Comparison of ENCODE assay signal across 15 cellular contexts in the genomic region with DNA sequence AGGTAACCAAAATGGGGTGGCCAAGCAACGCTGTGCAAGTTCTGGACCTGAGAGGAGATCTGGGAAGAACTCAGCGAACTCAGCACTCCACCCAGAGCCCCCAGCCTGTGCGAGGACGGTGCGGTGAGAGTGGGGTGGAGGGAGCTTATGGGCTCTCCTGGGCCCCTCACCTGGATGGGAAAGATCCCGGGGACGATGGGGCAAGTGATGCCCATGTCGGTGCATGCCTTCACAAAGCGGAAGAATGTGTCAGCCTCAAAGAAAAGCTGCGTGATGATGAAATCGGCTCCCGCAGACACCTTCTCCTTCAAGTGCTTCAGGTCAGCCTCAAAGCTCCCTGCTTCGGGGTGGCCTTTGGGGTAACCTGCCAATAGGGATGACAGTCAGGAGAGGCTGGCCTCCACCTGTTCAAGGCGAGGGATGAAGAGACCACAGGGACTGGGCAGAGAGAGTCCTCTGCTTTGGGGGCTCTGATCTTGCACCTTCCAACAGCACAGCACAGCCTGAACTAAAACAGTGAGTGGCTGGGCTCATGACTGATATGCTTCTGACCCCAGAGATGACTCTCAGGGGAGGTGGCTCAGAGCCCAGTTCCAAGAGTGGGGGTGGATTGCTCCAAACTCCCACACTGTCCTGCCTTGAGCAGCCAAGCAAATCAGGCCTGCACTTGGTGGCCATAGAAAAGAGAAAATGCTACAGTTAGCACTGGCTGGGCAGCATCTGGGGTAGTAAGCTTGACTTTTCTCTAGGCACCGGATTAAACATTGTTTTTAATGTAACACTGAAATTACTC. TPM values are rescaled to one million over a fixed set of nuclear protein-coding genes. Genes with fewer than 3 reads are reported as not detected.
A peak's percentile ranks its signal among the peaks of the same experiment; 100 is the strongest.
DNase-seq lines count a peak whose midpoint lies in the region; ATAC-seq and TF ChIP-seq lines count a peak whose summit lies in the region.
"Had no signal": no experiment of that assay in that cellular context is flagged by ENCODE, and none has a peak within 500 bp of the region (broad histone marks: within the 10 kb centered on the region; RNA-seq: fewer than 3 reads in every experiment).

No MANE protein-coding gene starts in this region.

- 0 out of 2 replicates have a peak overlapping the region, but pooled peaks have one; percentile 49 for H3K27ac Mint-ChIP-seq in HFFc6
- no peak overlapping the region for H3K27ac Mint-ChIP-seq in endothelial cell (ENCODE audit: unreplicated experiment)
- H3K27ac Mint-ChIP-seq in effector memory CD8-positive, alpha-beta T cell, result no peak overlapping the region

- DNase-seq in HFFc6 (no peak), endothelial cell (ENCODE audit: low spot score) (no peak), kidney glomerular epithelial cell (lab: John Stamatoyannopoulos, UW) (peak; percentile 82), KG1 (lab: John Stamatoyannopoulos, UW) (no peak), NCI-H1417 (lab: John Stamatoyannopoulos, UW) (no peak)
- no peak for DNase-seq in effector memory CD8-positive, alpha-beta T cell
- DNase-seq: AML-193; MG63; naive thymus-derived CD4-positive, alpha-beta T cell; NCI-H446; Peyer's patch; stimulated activated CD8-positive, alpha-beta memory T cell treated with anti-CD3 and anti-CD28 coated beads, Interleukin-4, amount 100 ng/mL, for 48 hours; T1000 had no signal

- peak overlapping the region; percentile 4 for H3K4me2 ChIP-seq in skeletal muscle satellite cell (ENCODE audit: low read length)

- no peaks in the 10 kb centered on the region for H3K27me3 ChIP-seq in skeletal muscle satellite cell (ENCODE audit: control insufficient read depth, insufficient read depth, low read length)
- H3K27me3 ChIP-seq: MG63, Peyer's patch had no signal

- H3K4me3 Mint-ChIP-seq in HFFc6 (no peak overlapping the region), endothelial cell (ENCODE audit: unreplicated experiment) (peak overlapping the region; percentile 25)
- H3K4me3 Mint-ChIP-seq in effector memory CD8-positive, alpha-beta T cell, result no peak overlapping the region
- H3K4me3 Mint-ChIP-seq: naive thymus-derived CD4-positive, alpha-beta T cell had no signal

- no peaks in the 10 kb centered on the region for H3K9me3 ChIP-seq in skeletal muscle satellite cell (replicated peaks; ENCODE audit: low read length)
- H3K9me3 ChIP-seq: MG63, Peyer's patch had no signal

- peaks cover 37% of the 10 kb centered on the region for H3K36me3 ChIP-seq in skeletal muscle satellite cell (ENCODE audit: insufficient read depth, low read length)
- H3K36me3 ChIP-seq: MG63 had no signal

- peaks cover 30% of the 10 kb centered on the region for H3K36me3 Mint-ChIP-seq in HFFc6 (ENCODE audit: low read depth)
- H3K36me3 Mint-ChIP-seq in endothelial cell (ENCODE audit: low read depth, unreplicated experiment), result peaks cover 34% of the 10 kb centered on the region
- peaks cover 39% of the 10 kb centered on the region for H3K36me3 Mint-ChIP-seq in effector memory CD8-positive, alpha-beta T cell (ENCODE audit: insufficient read depth)

- ATAC-seq in GM21381 (IDR thresholded peaks at IDR 0.05; ENCODE audit: unreplicated experiment), result no peak
- no peak for ATAC-seq in effector memory CD8-positive, alpha-beta T cell (replicated peaks)
- ATAC-seq: naive thymus-derived CD4-positive, alpha-beta T cell had no signal

- TF ChIP-seq CTCF in HFFc6 (IDR thresholded peaks at IDR 0.05) (no peak), endothelial cell (IDR thresholded peaks at IDR 0.05; ENCODE audit: unreplicated experiment) (no peak)

- H3K9me3 Mint-ChIP-seq in HFFc6 (no peaks in the 10 kb centered on the region), endothelial cell (ENCODE audit: unreplicated experiment) (no peaks in the 10 kb centered on the region)
- no peaks in the 10 kb centered on the region for H3K9me3 Mint-ChIP-seq in effector memory CD8-positive, alpha-beta T cell
- H3K9me3 Mint-ChIP-seq: naive thymus-derived CD4-positive, alpha-beta T cell had no signal

- H3K4me1 ChIP-seq in skeletal muscle satellite cell (ENCODE audit: control insufficient read depth, insufficient read depth, low read length), result peaks cover 9% of the 10 kb centered on the region

- no peak overlapping the region for H3K9ac ChIP-seq in skeletal muscle satellite cell (ENCODE audit: low read depth, low read length)

- H3K4me1 Mint-ChIP-seq in HFFc6 (ENCODE audit: low read depth), result peaks cover 18% of the 10 kb centered on the region
- no peaks in the 10 kb centered on the region for H3K4me1 Mint-ChIP-seq in endothelial cell (ENCODE audit: unreplicated experiment)
- H3K4me1 Mint-ChIP-seq in effector memory CD8-positive, alpha-beta T cell (ENCODE audit: low read depth in 2 of 2), result peaks cover 2 to 6% of the 10 kb centered on the region in 2 donors

- no peaks in the 10 kb centered on the region; the same call in none of the 2 replicates for H3K27me3 Mint-ChIP-seq in HFFc6 (ENCODE audit: insufficient read depth)
- H3K27me3 Mint-ChIP-seq in endothelial cell (ENCODE audit: unreplicated experiment), result peaks cover 12% of the 10 kb centered on the region
- no peaks in the 10 kb centered on the region for H3K27me3 Mint-ChIP-seq in effector memory CD8-positive, alpha-beta T cell
- H3K27me3 Mint-ChIP-seq: naive thymus-derived CD4-positive, alpha-beta T cell had no signal

- H3K4me3 ChIP-seq in skeletal muscle satellite cell (ENCODE audit: low read length), result no peak overlapping the region
- H3K4me3 ChIP-seq: MG63, Peyer's patch had no signal

RNA-seq across cellular contexts. Expression of a gene that starts 9.5 kb away (rescaled TPM):
- 10 to 100 TPM in 5 of 6 experiments, 1 to 10 TPM in 1; 9.4 to 11.7 (median 10.5) TPM for total RNA-seq in HFFc6 (2021; fragmentation: NEBNext Ultra II Directional; extraction: Animal tissue kit (Norgen Biotek cat#: 25700))
- 27.2 TPM for total RNA-seq in endothelial cell (ENCODE audit: unreplicated experiment)
- total RNA-seq in skeletal muscle satellite cell (2012; rRNA removed), result 12.5 and 15.7 TPM in 2 replicates

RNA-seq across cellular contexts. Expression of a gene that starts 9.8 kb away (rescaled TPM):
- total RNA-seq in HFFc6 (2021; fragmentation: NEBNext Ultra II Directional; extraction: Animal tissue kit (Norgen Biotek cat#: 25700)), result 1 to 10 TPM; 6.2 to 8.3 (median 7.9) TPM
- total RNA-seq in endothelial cell (ENCODE audit: unreplicated experiment), result 42.9 TPM
- total RNA-seq in skeletal muscle satellite cell (2012; rRNA removed), result 5.0 and 8.4 TPM in 2 replicates

RNA-seq across cellular contexts. Expression of a gene that starts 34.2 kb away (rescaled TPM):
- total RNA-seq in HFFc6 (2021; fragmentation: NEBNext Ultra II Directional; extraction: Animal tissue kit (Norgen Biotek cat#: 25700)), result under 1 TPM in 4 of 6 experiments, not detected in 2; 0.23 to 0.59 (median 0.38) TPM
- total RNA-seq in endothelial cell (ENCODE audit: unreplicated experiment), result 0.44 TPM
- not detected in 2 replicates for total RNA-seq in skeletal muscle satellite cell (2012; rRNA removed)
- total RNA-seq: Peyer's patch had no signal

RNA-seq across cellular contexts. Expression of a gene that starts 51.4 kb away (rescaled TPM):
- total RNA-seq in HFFc6 (2021; fragmentation: NEBNext Ultra II Directional; extraction: Animal tissue kit (Norgen Biotek cat#: 25700)), result not detected
- not detected for total RNA-seq in endothelial cell (ENCODE audit: unreplicated experiment)
- not detected in 2 replicates for total RNA-seq in skeletal muscle satellite cell (2012; rRNA removed)
- total RNA-seq: naive thymus-derived CD4-positive, alpha-beta T cell; Peyer's patch had no signal
